Comparison of ENCODE assay signal across 10 cellular contexts in the genomic region with DNA sequence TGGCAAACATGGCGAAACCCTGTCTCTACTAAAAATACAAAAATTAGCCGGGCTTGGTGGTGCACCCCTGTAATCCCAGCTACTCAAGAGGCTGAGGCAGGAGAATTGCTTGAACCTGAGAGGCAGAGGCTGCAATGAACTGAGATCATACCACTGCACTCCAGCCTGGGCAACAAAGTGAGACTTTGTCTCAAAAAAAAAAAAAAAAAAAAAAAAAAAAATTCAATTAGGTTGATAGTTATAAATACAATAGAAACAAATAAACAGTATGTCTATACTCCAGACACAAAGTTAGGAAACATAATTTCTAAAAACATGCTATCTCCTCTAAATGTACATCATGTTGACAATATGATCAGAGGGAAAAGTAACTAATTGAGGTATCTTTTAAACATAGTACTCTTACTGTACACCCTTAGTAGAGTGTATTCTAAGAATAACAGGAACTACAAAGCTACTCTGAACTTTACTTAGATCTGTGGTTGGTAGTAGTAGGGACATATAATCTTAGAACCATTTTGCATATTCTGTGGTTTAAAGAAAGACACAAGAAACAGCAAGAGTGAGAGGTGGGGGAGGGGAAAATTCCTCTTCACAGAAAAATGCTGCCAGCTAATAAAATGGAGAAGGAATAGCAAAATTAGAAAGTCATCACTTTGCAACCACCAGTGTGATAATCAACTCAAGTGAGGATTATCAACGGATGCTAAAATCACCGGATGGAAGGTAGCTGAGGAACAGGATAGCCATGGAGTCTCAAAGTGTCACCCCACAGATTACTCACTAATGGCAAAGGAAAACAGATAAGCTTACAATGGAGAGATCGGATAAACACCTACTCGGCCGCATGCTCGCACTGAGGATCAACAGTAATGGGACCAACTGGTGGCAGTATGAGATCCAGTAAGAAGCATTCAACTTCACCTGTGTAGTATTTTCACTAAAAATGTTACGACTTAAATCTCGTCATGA. TPM values are rescaled to one million over a fixed set of nuclear protein-coding genes. Genes with fewer than 3 reads are reported as not detected.
DNase-seq lines count a peak whose midpoint lies in the region; ATAC-seq and TF ChIP-seq lines count a peak whose summit lies in the region.
"Had no signal": no experiment of that assay in that cellular context is flagged by ENCODE, and none has a peak within 500 bp of the region (broad histone marks: within the 10 kb centered on the region; RNA-seq: fewer than 3 reads in every experiment).

No MANE protein-coding gene starts in this region.

- H3K36me3 ChIP-seq in lower lobe of right lung = peaks cover 89% of the 10 kb centered on the region
- H3K36me3 ChIP-seq in ovary = no peaks in the 10 kb centered on the region

- no peaks in the 10 kb centered on the region for H3K27me3 Mint-ChIP-seq in stimulated activated naive CD8-positive, alpha-beta T cell treated with anti-CD3 and anti-CD28 coated beads, Interleukin-15, Interleukin-2, amounts not matched to agents 100 ng/mL and 50 ng/mL, for 24 hours
- no peaks in the 10 kb centered on the region for H3K27me3 Mint-ChIP-seq in activated CD8-positive, alpha-beta T cell treated with anti-CD3 and anti-CD28 coated beads, Interleukin-2, amount 10 ng/mL, durations not matched to agents 7 days and 5 days (ENCODE audit: low read depth)

- no peak overlapping the region for H3K4me3 ChIP-seq in lower lobe of right lung
- no peak overlapping the region for H3K4me3 ChIP-seq in ovary

- CTCF ChIA-PET in activated CD8-positive, alpha-beta T cell treated with anti-CD3 and anti-CD28 coated beads, Interleukin-2, amount 10 ng/mL, durations not matched to agents 7 days and 5 days (lab: Charles Lee) = interaction anchor here (1.2 to 4.6 kb wide), 3 partner anchors 14 to 190 kb away, joined by 3 to 22 read pairs (median 3); no protein-coding TSS in a partner anchor

- peaks cover 23% of the 10 kb centered on the region for H3K4me1 Mint-ChIP-seq in stimulated activated naive CD8-positive, alpha-beta T cell treated with anti-CD3 and anti-CD28 coated beads, Interleukin-15, Interleukin-2, amounts not matched to agents 100 ng/mL and 50 ng/mL, for 24 hours (ENCODE audit: low read depth)
- peaks cover 23% of the 10 kb centered on the region for H3K4me1 Mint-ChIP-seq in activated CD8-positive, alpha-beta T cell treated with anti-CD3 and anti-CD28 coated beads, Interleukin-2, amount 10 ng/mL, durations not matched to agents 7 days and 5 days (ENCODE audit: low read depth)

- H3K4me1 ChIP-seq in lower lobe of right lung (no peaks in the 10 kb centered on the region), ovary (ENCODE audit: insufficient read depth) (no peaks in the 10 kb centered on the region)
- H3K4me1 ChIP-seq: BE2C had no signal

- TF ChIP-seq POLR2A in ovary (IDR thresholded peaks at IDR 0.05) = no peak

- intact Hi-C loops in lower lobe of right lung (cut with DNase I) = no loop called here
- intact Hi-C loops in ovary (cut with DNase I) = no loop called here

- H3K9me3 ChIP-seq in lower lobe of right lung = no peaks in the 10 kb centered on the region
- no peaks in the 10 kb centered on the region for H3K9me3 ChIP-seq in ovary
- H3K9me3 ChIP-seq: BE2C had no signal

- no peak for ATAC-seq in stimulated activated naive CD8-positive, alpha-beta T cell treated with anti-CD3 and anti-CD28 coated beads, Interleukin-15, Interleukin-2, amounts not matched to agents 100 U/mL and 50 U/mL, for 24 hours
- ATAC-seq in HG03066 (IDR thresholded peaks at IDR 0.05; ENCODE audit: low read depth, unreplicated experiment) = peak; percentile 85
- ATAC-seq in activated CD8-positive, alpha-beta T cell treated with anti-CD3 and anti-CD28 coated beads, Interleukin-2, amount 10 ng/mL, durations not matched to agents 7 days and 5 days = peak; percentile 64
- ATAC-seq in lower lobe of right lung = no peak

- H3K4me3 Mint-ChIP-seq in stimulated activated naive CD8-positive, alpha-beta T cell treated with anti-CD3 and anti-CD28 coated beads, Interleukin-15, Interleukin-2, amounts not matched to agents 100 ng/mL and 50 ng/mL, for 24 hours = no peak overlapping the region
- peak overlapping the region; percentile 27 for H3K4me3 Mint-ChIP-seq in activated CD8-positive, alpha-beta T cell treated with anti-CD3 and anti-CD28 coated beads, Interleukin-2, amount 10 ng/mL, durations not matched to agents 7 days and 5 days

- H3K9me3 Mint-ChIP-seq in stimulated activated naive CD8-positive, alpha-beta T cell treated with anti-CD3 and anti-CD28 coated beads, Interleukin-15, Interleukin-2, amounts not matched to agents 100 ng/mL and 50 ng/mL, for 24 hours = no peaks in the 10 kb centered on the region
- H3K9me3 Mint-ChIP-seq in activated CD8-positive, alpha-beta T cell treated with anti-CD3 and anti-CD28 coated beads, Interleukin-2, amount 10 ng/mL, durations not matched to agents 7 days and 5 days (ENCODE audit: insufficient read depth) = no peaks in the 10 kb centered on the region

- TF ChIP-seq CTCF in lower lobe of right lung (IDR thresholded peaks at IDR 0.05) = no peak
- no peak for TF ChIP-seq CTCF in ovary (IDR thresholded peaks at IDR 0.05)

- POLR2A ChIA-PET in activated CD8-positive, alpha-beta T cell treated with anti-CD3 and anti-CD28 coated beads, Interleukin-2, amount 10 ng/mL, durations not matched to agents 7 days and 5 days (lab: Charles Lee) = no interaction called here

- DNase-seq in stimulated activated naive CD8-positive, alpha-beta T cell treated with anti-CD3 and anti-CD28 coated beads, Interleukin-15, Interleukin-2, amounts not matched to agents 100 U/mL and 50 U/mL, for 24 hours = no peak
- no peak for DNase-seq in activated CD8-positive, alpha-beta T cell treated with anti-CD3 and anti-CD28 coated beads, Interleukin-2, amount 10 ng/mL, durations not matched to agents 7 days and 5 days
- DNase-seq in superior temporal gyrus (ENCODE audit: extremely low spot score) = no peak
- no peak for DNase-seq in lower lobe of right lung
- no peak for DNase-seq in NCI-H146 (lab: John Stamatoyannopoulos, UW)
- DNase-seq in ovary = no peak
- DNase-seq: BE2C had no signal

- peaks cover 73% of the 10 kb centered on the region for H3K36me3 Mint-ChIP-seq in stimulated activated naive CD8-positive, alpha-beta T cell treated with anti-CD3 and anti-CD28 coated beads, Interleukin-15, Interleukin-2, amounts not matched to agents 100 ng/mL and 50 ng/mL, for 24 hours (ENCODE audit: low read depth)
- peaks cover 66% of the 10 kb centered on the region for H3K36me3 Mint-ChIP-seq in activated CD8-positive, alpha-beta T cell treated with anti-CD3 and anti-CD28 coated beads, Interleukin-2, amount 10 ng/mL, durations not matched to agents 7 days and 5 days (ENCODE audit: low read depth)

- H3K27ac Mint-ChIP-seq in stimulated activated naive CD8-positive, alpha-beta T cell treated with anti-CD3 and anti-CD28 coated beads, Interleukin-15, Interleukin-2, amounts not matched to agents 100 ng/mL and 50 ng/mL, for 24 hours = peak overlapping the region; percentile 21
- H3K27ac Mint-ChIP-seq in activated CD8-positive, alpha-beta T cell treated with anti-CD3 and anti-CD28 coated beads, Interleukin-2, amount 10 ng/mL, durations not matched to agents 7 days and 5 days = peak overlapping the region; percentile 72

- 89 to 95% (median 92%) methylated on average over 10 of the region's 10 CpGs for WGBS in ovary, 3 donors

- H3K27ac ChIP-seq in lower lobe of right lung (no peak overlapping the region), ovary (no peak overlapping the region)

- TF ChIP-seq EP300 in ovary (IDR thresholded peaks at IDR 0.05) = no peak

- no peaks in the 10 kb centered on the region for H3K27me3 ChIP-seq in lower lobe of right lung (ENCODE audit: low read depth)
- no peaks in the 10 kb centered on the region for H3K27me3 ChIP-seq in ovary
- H3K27me3 ChIP-seq: BE2C had no signal

RNA-seq across cellular contexts. Expression of a gene that starts 35.0 kb away (rescaled TPM):
- 10 to 100 TPM; 55.9 to 57.5 TPM for total RNA-seq in activated CD8-positive, alpha-beta T cell treated with anti-CD3 and anti-CD28 coated beads, Interleukin-2, amount 10 ng/mL, durations not matched to agents 7 days and 5 days
- 33.7 TPM for total RNA-seq in lower lobe of right lung
- 10 to 100 TPM; 11.7 to 32.4 (median 21.3) TPM for total RNA-seq in ovary
- 10 to 100 TPM; 12.1 to 27.9 TPM for polyA plus RNA-seq in ovary

RNA-seq across cellular contexts. Expression of a gene that starts 38.2 kb away (rescaled TPM):
- not detected for total RNA-seq in activated CD8-positive, alpha-beta T cell treated with anti-CD3 and anti-CD28 coated beads, Interleukin-2, amount 10 ng/mL, durations not matched to agents 7 days and 5 days
- total RNA-seq in lower lobe of right lung (0.80 TPM), ovary (1 to 10 TPM in 3 of 7 donors, under 1 TPM in 2, not detected in 2; 0.30 to 4.8 (median 1.4) TPM)
- polyA plus RNA-seq in ovary = 1 to 10 TPM in 1 of 2 donors, under 1 TPM in 1; 0.08 to 4.1 TPM
- total RNA-seq: endothelial cell of umbilical vein had no signal
- polyA plus RNA-seq: endothelial cell of umbilical vein had no signal

RNA-seq across cellular contexts. Expression of a gene that starts 45.6 kb away (rescaled TPM):
- total RNA-seq in activated CD8-positive, alpha-beta T cell treated with anti-CD3 and anti-CD28 coated beads, Interleukin-2, amount 10 ng/mL, durations not matched to agents 7 days and 5 days = 10 to 100 TPM; 30.8 to 33.7 TPM
- total RNA-seq in lower lobe of right lung (10.5 TPM), ovary (10 to 100 TPM; 10.1 to 26.2 (median 22.0) TPM)
- 10 to 100 TPM; 14.9 to 15.5 TPM for polyA plus RNA-seq in ovary

Comparison
In these comparisons a context has a peak if more than half of its experiments do, and no peak if none do; other contexts are left out.
1. ATAC-seq: peak in HG03066 (single experiment) and activated CD8-positive, alpha-beta T cell treated with anti-CD3 and anti-CD28 coated beads, Interleukin-2, amount 10 ng/mL, durations not matched to agents 7 days and 5 days (single experiment); none in stimulated activated naive CD8-positive, alpha-beta T cell treated with anti-CD3 and anti-CD28 coated beads, Interleukin-15, Interleukin-2, amounts not matched to agents 100 U/mL and 50 U/mL, for 24 hours (single experiment) and lower lobe of right lung (0 of 2).